ENCODE assay signal across 37 cellular contexts in the genomic region with DNA sequence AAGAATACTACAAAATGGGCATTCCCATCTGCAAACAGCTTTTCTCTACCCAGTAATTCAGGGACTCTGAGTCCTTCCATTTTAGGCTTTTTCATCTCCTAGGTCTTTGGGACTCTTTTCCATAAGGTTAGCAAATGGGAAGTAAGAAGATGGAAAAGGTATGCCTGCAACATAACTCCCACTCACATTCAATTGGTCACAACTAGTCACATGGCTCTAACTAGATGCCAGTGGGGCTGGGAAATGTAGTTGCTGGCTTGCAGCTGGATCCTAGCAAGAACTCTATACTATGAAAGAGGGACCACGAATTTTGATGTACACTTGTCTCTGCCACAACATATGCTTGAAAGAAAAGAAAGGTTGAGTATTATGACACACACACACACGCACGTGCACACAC.
"Had no signal": no experiment of that assay in that cellular context is flagged by ENCODE, and none has a peak within 500 bp of the region (broad histone marks: within the 10 kb centered on the region; RNA-seq: fewer than 3 reads in every experiment).

No MANE protein-coding gene starts in this region.

- H3K4me3 Mint-ChIP-seq: activated CD4-positive, alpha-beta memory T cell treated with anti-CD3 and anti-CD28 coated beads, Interleukin-2, amount 10 ng/mL, durations not matched to agents 7 days and 5 days; activated CD4-positive, alpha-beta T cell treated with anti-CD3 and anti-CD28 coated beads for 36 hours; activated CD4-positive, alpha-beta T cell treated with anti-CD3 and anti-CD28 coated beads, Interleukin-2, amount 10 ng/mL, durations not matched to agents 7 days and 5 days; activated CD8-positive, alpha-beta memory T cell treated with anti-CD3 and anti-CD28 coated beads, Interleukin-2, amount 10 ng/mL, durations not matched to agents 7 days and 5 days; activated CD8-positive, alpha-beta T cell treated with anti-CD3 and anti-CD28 coated beads, Interleukin-2, amount 10 ng/mL, durations not matched to agents 7 days and 5 days; activated naive CD4-positive, alpha-beta T cell treated with anti-CD3 and anti-CD28 coated beads, Interleukin-2, amount 10 ng/mL, durations not matched to agents 7 days and 5 days; activated naive CD4-positive, alpha-beta T cell treated with anti-CD3 and anti-CD28 coated beads, Interleukin-2, amount 50 U/mL, for 24 hours; activated naive CD8-positive, alpha-beta T cell; activated naive CD8-positive, alpha-beta T cell treated with anti-CD3 and anti-CD28 coated beads, Interleukin-2, amount 10 ng/mL, durations not matched to agents 7 days and 5 days; activated naive CD8-positive, alpha-beta T cell treated with anti-CD3 and anti-CD28 coated beads, Interleukin-2, amount 50 U/mL, for 24 hours; activated T-cell treated with anti-CD3 and anti-CD28 coated beads, Interleukin-2, amount 50 U/mL, for 24 hours; T-helper 1 cell treated with Interleukin-12 subunit alpha and Interleukin-12 subunit beta and Interleukin-4 antibody, amounts not matched to agents 30 μg/mL and 1 μg/mL, for 36 hours; T-helper 2 cell treated with Interferon-gamma antibody and Interleukin-4, amounts not matched to agents 5 μg/mL and 100 μg/mL, for 36 hours had no signal

- H3K27ac Mint-ChIP-seq: activated CD4-positive, alpha-beta memory T cell treated with anti-CD3 and anti-CD28 coated beads, Interleukin-2, amount 10 ng/mL, durations not matched to agents 7 days and 5 days; activated CD4-positive, alpha-beta T cell treated with anti-CD3 and anti-CD28 coated beads for 36 hours; activated CD4-positive, alpha-beta T cell treated with anti-CD3 and anti-CD28 coated beads, Interleukin-2, amount 10 ng/mL, durations not matched to agents 7 days and 5 days; activated CD8-positive, alpha-beta memory T cell treated with anti-CD3 and anti-CD28 coated beads, Interleukin-2, amount 10 ng/mL, durations not matched to agents 7 days and 5 days; activated CD8-positive, alpha-beta T cell treated with anti-CD3 and anti-CD28 coated beads, Interleukin-2, amount 10 ng/mL, durations not matched to agents 7 days and 5 days; activated naive CD4-positive, alpha-beta T cell treated with anti-CD3 and anti-CD28 coated beads, Interleukin-2, amount 10 ng/mL, durations not matched to agents 7 days and 5 days; activated naive CD4-positive, alpha-beta T cell treated with anti-CD3 and anti-CD28 coated beads, Interleukin-2, amount 50 U/mL, for 24 hours; activated naive CD8-positive, alpha-beta T cell; activated naive CD8-positive, alpha-beta T cell treated with anti-CD3 and anti-CD28 coated beads, Interleukin-2, amount 10 ng/mL, durations not matched to agents 7 days and 5 days; activated naive CD8-positive, alpha-beta T cell treated with anti-CD3 and anti-CD28 coated beads, Interleukin-2, amount 50 U/mL, for 24 hours; activated T-cell treated with anti-CD3 and anti-CD28 coated beads, Interleukin-2, amount 50 U/mL, for 24 hours; activated T-helper 2 cell treated with anti-CD3 and anti-CD28 coated beads, Interferon-gamma antibody, Interleukin-2, Interleukin-4, amounts not matched to agents 10 μg/mL and 5 μg/mL and 100 μg/mL, durations not matched to agents 14 hours and 24 hours and 36 hours; T-helper 1 cell treated with Interleukin-12 subunit alpha and Interleukin-12 subunit beta and Interleukin-4 antibody, amounts not matched to agents 30 μg/mL and 1 μg/mL, for 36 hours; T-helper 2 cell treated with Interferon-gamma antibody and Interleukin-4, amounts not matched to agents 5 μg/mL and 100 μg/mL, for 36 hours had no signal

- H3K27ac ChIP-seq: ascending aorta, body of pancreas, brain microvascular endothelial cell, breast epithelium, VCaP had no signal

- H3K9me3 ChIP-seq: ascending aorta, body of pancreas, breast epithelium had no signal

- H3K27me3 ChIP-seq: ascending aorta, body of pancreas, brain microvascular endothelial cell had no signal

- H3K27me3 Mint-ChIP-seq: activated CD4-positive, alpha-beta memory T cell treated with anti-CD3 and anti-CD28 coated beads, Interleukin-2, amount 10 ng/mL, durations not matched to agents 7 days and 5 days; activated CD4-positive, alpha-beta T cell treated with anti-CD3 and anti-CD28 coated beads for 36 hours; activated CD4-positive, alpha-beta T cell treated with anti-CD3 and anti-CD28 coated beads, Interleukin-2, amount 10 ng/mL, durations not matched to agents 7 days and 5 days; activated CD8-positive, alpha-beta memory T cell treated with anti-CD3 and anti-CD28 coated beads, Interleukin-2, amount 10 ng/mL, durations not matched to agents 7 days and 5 days; activated naive CD4-positive, alpha-beta T cell treated with anti-CD3 and anti-CD28 coated beads, Interleukin-2, amount 10 ng/mL, durations not matched to agents 7 days and 5 days; activated naive CD4-positive, alpha-beta T cell treated with anti-CD3 and anti-CD28 coated beads, Interleukin-2, amount 50 U/mL, for 24 hours; activated naive CD8-positive, alpha-beta T cell; activated naive CD8-positive, alpha-beta T cell treated with anti-CD3 and anti-CD28 coated beads, Interleukin-2, amount 10 ng/mL, durations not matched to agents 7 days and 5 days; activated naive CD8-positive, alpha-beta T cell treated with anti-CD3 and anti-CD28 coated beads, Interleukin-2, amount 50 U/mL, for 24 hours had no signal

- FAIRE-seq: TTC549 had no signal

- DNase-seq: activated CD4-positive, alpha-beta memory T cell treated with anti-CD3 and anti-CD28 coated beads, Interleukin-2, amount 10 ng/mL, durations not matched to agents 7 days and 5 days; activated CD4-positive, alpha-beta T cell treated with anti-CD3 and anti-CD28 coated beads for 1 hour; activated CD4-positive, alpha-beta T cell treated with anti-CD3 and anti-CD28 coated beads for 36 hours; activated CD4-positive, alpha-beta T cell treated with anti-CD3 and anti-CD28 coated beads for 48 hours; activated CD4-positive, alpha-beta T cell treated with anti-CD3 and anti-CD28 coated beads, Interleukin-2, amount 10 ng/mL, durations not matched to agents 7 days and 5 days; activated CD4-positive, alpha-beta T cell treated with anti-CD3 and anti-CD28 coated beads, Interleukin-2, amount 50 U/mL, for 48 hours; activated CD4-positive, CD25-positive, alpha-beta regulatory T cell; activated CD8-positive, alpha-beta memory T cell treated with anti-CD3 and anti-CD28 coated beads for 24 hours; activated CD8-positive, alpha-beta memory T cell treated with anti-CD3 and anti-CD28 coated beads, Interleukin-2, amount 10 ng/mL, durations not matched to agents 7 days and 5 days; activated CD8-positive, alpha-beta memory T cell treated with anti-CD3 and anti-CD28 coated beads, Interleukin-2, amount 50 U/mL, for 48 hours; activated CD8-positive, alpha-beta T cell treated with anti-CD3 and anti-CD28 coated beads, Interleukin-2, amount 10 ng/mL, durations not matched to agents 7 days and 5 days; activated effector memory CD4-positive, alpha-beta T cell treated with Interleukin-2 at 50 U/mL for 16 hours; activated gamma-delta T cell; activated naive CD4-positive, alpha-beta T cell treated with anti-CD3 and anti-CD28 coated beads, Interleukin-2, amount 10 ng/mL, durations not matched to agents 7 days and 5 days; activated naive CD4-positive, alpha-beta T cell treated with Interleukin-2 at 50 U/mL for 16 hours; activated naive CD8-positive, alpha-beta T cell treated with anti-CD3 and anti-CD28 coated beads, Interleukin-2, amount 10 ng/mL, durations not matched to agents 7 days and 5 days; activated naive CD8-positive, alpha-beta T cell treated with anti-CD3 and anti-CD28 coated beads, Interleukin-2, amount 50 U/mL, for 24 hours; activated T-cell treated with anti-CD3 and anti-CD28 coated beads, Interleukin-2, amount 50 U/mL, for 24 hours; activated T-cell treated with anti-CD3 and anti-CD28 coated beads, Interleukin-2, amount 50 U/mL, for 48 hours; amygdala; anterior cingulate cortex; body of pancreas; brain microvascular endothelial cell; central memory CD4-positive, alpha-beta T cell; T-helper 1 cell; T-helper 2 cell; T-helper 9 cell had no signal

- ATAC-seq: activated CD4-positive, alpha-beta T cell treated with anti-CD3 and anti-CD28 coated beads for 36 hours; activated CD4-positive, CD25-positive, alpha-beta regulatory T cell treated with anti-CD3 and anti-CD28 coated beads, Interleukin-2, amount 50 U/mL, for 24 hours; activated CD8-positive, alpha-beta memory T cell treated with anti-CD3 and anti-CD28 coated beads, Interleukin-2, amount 10 ng/mL, durations not matched to agents 7 days and 5 days; activated CD8-positive, alpha-beta T cell treated with anti-CD3 and anti-CD28 coated beads, Interleukin-2, amount 10 ng/mL, durations not matched to agents 7 days and 5 days; activated naive CD8-positive, alpha-beta T cell treated with anti-CD3 and anti-CD28 coated beads, Interleukin-2, amount 50 U/mL, for 24 hours; body of pancreas had no signal

- H3K9me3 Mint-ChIP-seq: activated CD4-positive, alpha-beta memory T cell treated with anti-CD3 and anti-CD28 coated beads, Interleukin-2, amount 10 ng/mL, durations not matched to agents 7 days and 5 days; activated CD4-positive, alpha-beta T cell treated with anti-CD3 and anti-CD28 coated beads, Interleukin-2, amount 10 ng/mL, durations not matched to agents 7 days and 5 days; activated naive CD4-positive, alpha-beta T cell treated with anti-CD3 and anti-CD28 coated beads, Interleukin-2, amount 50 U/mL, for 24 hours; activated naive CD8-positive, alpha-beta T cell treated with anti-CD3 and anti-CD28 coated beads, Interleukin-2, amount 50 U/mL, for 24 hours; T-helper 1 cell treated with Interleukin-12 subunit alpha and Interleukin-12 subunit beta and Interleukin-4 antibody, amounts not matched to agents 30 μg/mL and 1 μg/mL, for 36 hours; T-helper 2 cell treated with Interferon-gamma antibody and Interleukin-4, amounts not matched to agents 5 μg/mL and 100 μg/mL, for 36 hours had no signal

- H3K4me3 ChIP-seq: ascending aorta, body of pancreas, breast epithelium had no signal

- H3K36me3 ChIP-seq: ascending aorta, brain microvascular endothelial cell, breast epithelium had no signal

- H3K36me3 Mint-ChIP-seq: activated CD8-positive, alpha-beta memory T cell treated with anti-CD3 and anti-CD28 coated beads, Interleukin-2, amount 10 ng/mL, durations not matched to agents 7 days and 5 days; activated naive CD4-positive, alpha-beta T cell treated with anti-CD3 and anti-CD28 coated beads, Interleukin-2, amount 10 ng/mL, durations not matched to agents 7 days and 5 days; activated naive CD4-positive, alpha-beta T cell treated with anti-CD3 and anti-CD28 coated beads, Interleukin-2, amount 50 U/mL, for 24 hours; activated naive CD8-positive, alpha-beta T cell; activated naive CD8-positive, alpha-beta T cell treated with anti-CD3 and anti-CD28 coated beads, Interleukin-2, amount 10 ng/mL, durations not matched to agents 7 days and 5 days had no signal

- H3K4me1 ChIP-seq: ascending aorta, body of pancreas, breast epithelium had no signal

- H3K4me1 Mint-ChIP-seq: activated CD4-positive, alpha-beta memory T cell treated with anti-CD3 and anti-CD28 coated beads, Interleukin-2, amount 10 ng/mL, durations not matched to agents 7 days and 5 days; activated CD4-positive, alpha-beta T cell treated with anti-CD3 and anti-CD28 coated beads for 36 hours; activated CD4-positive, alpha-beta T cell treated with anti-CD3 and anti-CD28 coated beads, Interleukin-2, amount 10 ng/mL, durations not matched to agents 7 days and 5 days; activated CD8-positive, alpha-beta memory T cell treated with anti-CD3 and anti-CD28 coated beads, Interleukin-2, amount 10 ng/mL, durations not matched to agents 7 days and 5 days; activated naive CD4-positive, alpha-beta T cell treated with anti-CD3 and anti-CD28 coated beads, Interleukin-2, amount 10 ng/mL, durations not matched to agents 7 days and 5 days; activated naive CD4-positive, alpha-beta T cell treated with anti-CD3 and anti-CD28 coated beads, Interleukin-2, amount 50 U/mL, for 24 hours; activated naive CD8-positive, alpha-beta T cell treated with anti-CD3 and anti-CD28 coated beads, Interleukin-2, amount 10 ng/mL, durations not matched to agents 7 days and 5 days; activated naive CD8-positive, alpha-beta T cell treated with anti-CD3 and anti-CD28 coated beads, Interleukin-2, amount 50 U/mL, for 24 hours had no signal
